9 cellular contexts compared by ENCODE assay signal in genomic region chr14:22977684-22978486, GRCh38.
A peak's percentile ranks its signal among the peaks of the same experiment; 100 is the strongest.
DNase-seq lines count a peak whose midpoint lies in the region; ATAC-seq and FAIRE-seq lines count a peak whose summit lies in the region.
"Had no signal": no experiment of that assay in that cellular context is flagged by ENCODE, and none has a peak within 500 bp of the region (broad histone marks: within the 10 kb centered on the region; RNA-seq: fewer than 3 reads in every experiment).

No MANE protein-coding gene starts in this region.

- H3K27me3 ChIP-seq in adipocyte (replicated peaks; ENCODE audit: control insufficient read depth, insufficient read depth, low read length), result no peaks in the 10 kb centered on the region
- H3K27me3 ChIP-seq in iPS-15b (ENCODE audit: control insufficient read depth, insufficient read depth, low read length), result no peaks in the 10 kb centered on the region
- peaks cover 0 to 10% of the 10 kb centered on the region in 2 donors for H3K27me3 ChIP-seq in stomach smooth muscle (ENCODE audit: control insufficient read depth in 1 of 2, insufficient read depth in 2 of 2, low read length in 2 of 2)
- no peaks in the 10 kb centered on the region for H3K27me3 ChIP-seq in effector memory CD4-positive, alpha-beta T cell (replicated peaks; ENCODE audit: control insufficient read depth, insufficient read depth, low read length, poor library complexity, severe bottlenecking)

- FAIRE-seq in GM19239 (lab: Jason Lieb, UNC), result no peak

- H3K9ac ChIP-seq in adipocyte (ENCODE audit: low read length), result peak overlapping the region; percentile 35
- H3K9ac ChIP-seq in iPS-15b (ENCODE audit: low read depth, low read length), result peak overlapping the region; percentile 48
- no peak overlapping the region for H3K9ac ChIP-seq in stomach smooth muscle (ENCODE audit: low read length in 2 of 2)

- H3K4me3 ChIP-seq in adipocyte (ENCODE audit: low read length), result peak overlapping the region; percentile 42
- H3K4me3 ChIP-seq in iPS-15b (ENCODE audit: low read depth, low read length), result peak overlapping the region; percentile 33
- H3K4me3 ChIP-seq in stomach smooth muscle (ENCODE audit: low read length in 2 of 2), result no peak overlapping the region
- H3K4me3 ChIP-seq in effector memory CD4-positive, alpha-beta T cell (ENCODE audit: insufficient read depth, low read depth, low read length, poor library complexity, severe bottlenecking), result no peak overlapping the region

- H3K36me3 ChIP-seq in adipocyte (ENCODE audit: control insufficient read depth, insufficient read depth, low read length, severe bottlenecking), result peaks cover 10% of the 10 kb centered on the region
- H3K36me3 ChIP-seq in iPS-15b (ENCODE audit: control insufficient read depth, insufficient read depth, low read length), result peaks cover 16% of the 10 kb centered on the region
- H3K36me3 ChIP-seq in stomach smooth muscle (ENCODE audit: control insufficient read depth in 2 of 2, insufficient read depth in 2 of 2, low read length in 2 of 2), result peaks cover 0 to 6% of the 10 kb centered on the region in 2 donors
- H3K36me3 ChIP-seq in effector memory CD4-positive, alpha-beta T cell (ENCODE audit: control insufficient read depth, insufficient read depth, low read length), result no peaks in the 10 kb centered on the region

- H3K4me1 ChIP-seq in adipocyte (ENCODE audit: control insufficient read depth, insufficient read depth, low read length), result peaks cover 44% of the 10 kb centered on the region
- peaks cover 25% of the 10 kb centered on the region for H3K4me1 ChIP-seq in iPS-15b (ENCODE audit: control insufficient read depth, insufficient read depth, low read length)
- peaks cover 49% of the 10 kb centered on the region for H3K4me1 ChIP-seq in stomach smooth muscle (ENCODE audit: control insufficient read depth, insufficient read depth, low read length)
- H3K4me1 ChIP-seq in effector memory CD4-positive, alpha-beta T cell (ENCODE audit: control insufficient read depth, insufficient read depth, low read length, poor library complexity, severe bottlenecking), result peaks cover 17% of the 10 kb centered on the region

- H3K9me3 ChIP-seq in adipocyte (ENCODE audit: control insufficient read depth, low read length) (no peaks in the 10 kb centered on the region), iPS-15b (ENCODE audit: control insufficient read depth, insufficient read depth, low read length) (no peaks in the 10 kb centered on the region), stomach smooth muscle (ENCODE audit: control insufficient read depth in 2 of 2, low read length in 2 of 2) (no peaks in the 10 kb centered on the region)
- no peaks in the 10 kb centered on the region for H3K9me3 ChIP-seq in effector memory CD4-positive, alpha-beta T cell (ENCODE audit: control insufficient read depth, low read length)

- no peak for ATAC-seq in GM21786 (IDR thresholded peaks at IDR 0.05; ENCODE audit: unreplicated experiment)

- DNase-seq in HCEC 1CT (peak; percentile 70), adipocyte (ENCODE audit: low read depth) (peak; percentile 80), SIG-M5 treated with dmso at 0.1 percent for 504 hours (lab: John Stamatoyannopoulos, UW; ENCODE audit: unreplicated experiment) (no peak), GM19239 (ENCODE audit: insufficient read length, low spot score) (no peak)
- no peak for DNase-seq in effector memory CD4-positive, alpha-beta T cell

- H3K27ac ChIP-seq in stomach smooth muscle (ENCODE audit: low read length), result peak overlapping the region; percentile 58
- no peak overlapping the region for H3K27ac ChIP-seq in effector memory CD4-positive, alpha-beta T cell (ENCODE audit: insufficient read depth, low read length, poor library complexity, severe bottlenecking)
- H3K27ac ChIP-seq: HL-60 had no signal

Comparison
In these comparisons a context has a peak if more than half of its experiments do, and no peak if none do; other contexts are left out.
1. DNase-seq: peak in HCEC 1CT (single experiment) and adipocyte (single experiment); none in effector memory CD4-positive, alpha-beta T cell (0 of 3), SIG-M5 treated with dmso at 0.1 percent for 504 hours (single experiment) and GM19239 (single experiment).
2. H3K4me3 ChIP-seq: peak in adipocyte (single experiment) and iPS-15b (single experiment); none in stomach smooth muscle (0 of 2) and effector memory CD4-positive, alpha-beta T cell (single experiment).
3. H3K9ac ChIP-seq: peak in adipocyte (single experiment) and iPS-15b (single experiment); none in stomach smooth muscle (0 of 2).